In the genomic region with DNA sequence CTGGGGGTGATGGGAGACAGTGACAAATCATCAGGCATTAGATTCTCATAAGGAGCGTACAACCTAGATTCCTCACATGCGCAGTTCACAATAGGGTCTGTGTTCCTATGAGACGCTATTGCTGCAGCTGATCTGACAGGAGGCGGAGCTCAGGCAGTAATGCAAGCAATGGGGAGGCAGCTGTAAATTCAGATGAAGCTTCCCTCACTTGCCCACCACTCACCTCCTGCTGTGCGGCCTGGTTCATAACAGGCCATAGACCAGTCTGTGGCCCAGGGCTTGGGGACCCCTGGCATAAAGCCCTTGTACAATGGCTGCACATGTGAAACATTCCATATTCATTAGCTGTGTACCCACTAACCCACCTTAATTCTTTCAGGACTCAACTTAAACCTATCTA, we compare ENCODE assay signal across 1 cellular context.
TF ChIP-seq lines count a peak whose summit lies in the region.

No MANE protein-coding gene starts in this region.

TF ChIP-seq in neural cell, 6 proteins besides CTCF, POLR2A, EP300 and RAD21:
- TF ChIP-seq REST (IDR thresholded peaks at IDR 0.05; ENCODE audit: borderline replicate concordance) (peak; percentile 64), POLR2AphosphoS5 (IDR thresholded peaks at IDR 0.05) (peak; percentile 60), EZH2 (IDR thresholded peaks at IDR 0.05; ENCODE audit: borderline replicate concordance, insufficient read depth, low read length, poor library complexity, severe bottlenecking) (no peak), MXI1 (conservative IDR thresholded peaks at IDR 0.05; ENCODE audit: poor library complexity, severe bottlenecking) (peak; percentile 22), SMC3 (conservative IDR thresholded peaks at IDR 0.05; ENCODE audit: poor library complexity) (peak; percentile 3), TAF1 (IDR thresholded peaks at IDR 0.05; ENCODE audit: low read depth) (no peak)
